18 cellular contexts compared by ENCODE assay signal in the genomic region with DNA sequence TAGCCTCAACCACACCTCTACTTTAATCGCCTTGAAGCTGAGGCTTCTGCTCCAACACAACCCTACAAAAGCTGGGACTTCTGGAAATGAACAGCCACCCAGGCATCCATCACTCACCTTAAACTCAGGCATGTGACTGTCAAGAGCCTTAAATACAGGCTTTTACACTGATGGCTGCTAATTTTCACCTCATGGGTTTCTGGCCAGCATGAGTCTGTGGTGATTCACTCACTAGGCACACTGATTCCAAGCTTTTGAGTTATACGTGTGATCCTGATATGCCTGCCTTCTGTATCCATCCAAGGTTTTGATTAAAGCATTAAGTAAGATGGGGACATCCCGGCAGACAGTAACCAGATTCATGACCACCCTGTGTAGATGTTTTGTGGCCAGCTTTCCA. TPM values are rescaled to one million over a fixed set of nuclear protein-coding genes. Genes with fewer than 3 reads are reported as not detected.
DNase-seq lines count a peak whose midpoint lies in the region; ATAC-seq and TF ChIP-seq lines count a peak whose summit lies in the region.
"Had no signal": no experiment of that assay in that cellular context is flagged by ENCODE, and none has a peak within 500 bp of the region (broad histone marks: within the 10 kb centered on the region; RNA-seq: fewer than 3 reads in every experiment).

No MANE protein-coding gene starts in this region.

- intact Hi-C loops in lower lobe of right lung (cut with DNase I) = no loop called here

- H3K4me1 ChIP-seq in lower lobe of right lung = no peaks in the 10 kb centered on the region
- H3K4me1 ChIP-seq: BLaER1, Caco-2 had no signal

- H3K27ac Mint-ChIP-seq in activated naive CD8-positive, alpha-beta T cell treated with anti-CD3 and anti-CD28 coated beads for 36 hours = peak overlapping the region; percentile 42
- no peak overlapping the region for H3K27ac Mint-ChIP-seq in activated naive CD8-positive, alpha-beta T cell treated with anti-CD3 and anti-CD28 coated beads, Interleukin-2, amount 50 U/mL, for 24 hours
- H3K27ac Mint-ChIP-seq in IgD-negative memory B cell = peak overlapping the region in 2 of 3 donors; percentile 2 to 72
- no peak overlapping the region for H3K27ac Mint-ChIP-seq in endothelial cell (ENCODE audit: unreplicated experiment)
- H3K27ac Mint-ChIP-seq in nephron progenitor cell = peak overlapping the region; percentile 22
- H3K27ac Mint-ChIP-seq: GM23338 had no signal

- H3K9me3 ChIP-seq in lower lobe of right lung = peaks cover 8% of the 10 kb centered on the region
- H3K9me3 ChIP-seq: Caco-2 had no signal

- TF ChIP-seq CTCF in endothelial cell (IDR thresholded peaks at IDR 0.05; ENCODE audit: unreplicated experiment) (no peak), nephron progenitor cell (IDR thresholded peaks at IDR 0.05) (no peak), lower lobe of right lung (IDR thresholded peaks at IDR 0.05) (no peak)

- peaks cover 16% of the 10 kb centered on the region for H3K9me3 Mint-ChIP-seq in activated naive CD8-positive, alpha-beta T cell treated with anti-CD3 and anti-CD28 coated beads for 36 hours
- H3K9me3 Mint-ChIP-seq in activated naive CD8-positive, alpha-beta T cell treated with anti-CD3 and anti-CD28 coated beads, Interleukin-2, amount 50 U/mL, for 24 hours = peaks cover 10% of the 10 kb centered on the region
- H3K9me3 Mint-ChIP-seq in IgD-negative memory B cell (peaks cover 0 to 5% (median 0%) of the 10 kb centered on the region in 3 donors), endothelial cell (ENCODE audit: unreplicated experiment) (no peaks in the 10 kb centered on the region), nephron progenitor cell (no peaks in the 10 kb centered on the region)
- H3K9me3 Mint-ChIP-seq: GM23338 had no signal

- no peak overlapping the region for H3K4me3 Mint-ChIP-seq in activated naive CD8-positive, alpha-beta T cell treated with anti-CD3 and anti-CD28 coated beads for 36 hours
- H3K4me3 Mint-ChIP-seq in activated naive CD8-positive, alpha-beta T cell treated with anti-CD3 and anti-CD28 coated beads, Interleukin-2, amount 50 U/mL, for 24 hours = no peak overlapping the region
- H3K4me3 Mint-ChIP-seq in IgD-negative memory B cell (no peak overlapping the region), endothelial cell (ENCODE audit: unreplicated experiment) (peak overlapping the region; percentile 78), nephron progenitor cell (no peak overlapping the region)
- H3K4me3 Mint-ChIP-seq: GM23338 had no signal

- peaks cover 96% of the 10 kb centered on the region for H3K36me3 ChIP-seq in lower lobe of right lung

- H3K27ac ChIP-seq in lower lobe of right lung = no peak overlapping the region
- H3K27ac ChIP-seq: 22Rv1, BLaER1, HL-60 had no signal

- peaks cover 19% of the 10 kb centered on the region for H3K4me1 Mint-ChIP-seq in activated naive CD8-positive, alpha-beta T cell treated with anti-CD3 and anti-CD28 coated beads for 36 hours
- peaks cover 27% of the 10 kb centered on the region for H3K4me1 Mint-ChIP-seq in activated naive CD8-positive, alpha-beta T cell treated with anti-CD3 and anti-CD28 coated beads, Interleukin-2, amount 50 U/mL, for 24 hours
- H3K4me1 Mint-ChIP-seq in IgD-negative memory B cell (peaks cover 3 to 18% (median 5%) of the 10 kb centered on the region in 3 donors), endothelial cell (ENCODE audit: unreplicated experiment) (no peaks in the 10 kb centered on the region), nephron progenitor cell (no peaks in the 10 kb centered on the region)
- H3K4me1 Mint-ChIP-seq: GM23338 had no signal

- no peak for ATAC-seq in activated naive CD8-positive, alpha-beta T cell treated with anti-CD3 and anti-CD28 coated beads, Interleukin-2, amount 50 U/mL, for 24 hours
- no peak for ATAC-seq in GM21367 (IDR thresholded peaks at IDR 0.05; ENCODE audit: unreplicated experiment)
- ATAC-seq in lower lobe of right lung = no peak
- ATAC-seq: GM23338 had no signal

- no peak for DNase-seq in activated naive CD8-positive, alpha-beta T cell treated with anti-CD3 and anti-CD28 coated beads for 36 hours
- no peak for DNase-seq in activated naive CD8-positive, alpha-beta T cell treated with anti-CD3 and anti-CD28 coated beads, Interleukin-2, amount 50 U/mL, for 24 hours
- DNase-seq in endothelial cell (ENCODE audit: low spot score) (no peak), nephron progenitor cell (no peak), lower lobe of right lung (no peak), NCI-H1092 treated with DMSO at 0.1 percent for 48 hours (lab: John Stamatoyannopoulos, UW) (no peak)
- DNase-seq: AML-193; Caco-2; CD8-positive, alpha-beta memory T cell; DND-41; GDM1; H7 had no signal

- H3K27me3 Mint-ChIP-seq in activated naive CD8-positive, alpha-beta T cell treated with anti-CD3 and anti-CD28 coated beads for 36 hours = no peaks in the 10 kb centered on the region
- no peaks in the 10 kb centered on the region for H3K27me3 Mint-ChIP-seq in activated naive CD8-positive, alpha-beta T cell treated with anti-CD3 and anti-CD28 coated beads, Interleukin-2, amount 50 U/mL, for 24 hours
- H3K27me3 Mint-ChIP-seq in IgD-negative memory B cell (no peaks in the 10 kb centered on the region), endothelial cell (ENCODE audit: unreplicated experiment) (no peaks in the 10 kb centered on the region), nephron progenitor cell (ENCODE audit: low read depth, poor library complexity) (no peaks in the 10 kb centered on the region)
- H3K27me3 Mint-ChIP-seq: CD8-positive, alpha-beta memory T cell had no signal

- H3K4me3 ChIP-seq in lower lobe of right lung = no peak overlapping the region
- H3K4me3 ChIP-seq: BLaER1, GM23338 had no signal

- no peaks in the 10 kb centered on the region for H3K27me3 ChIP-seq in lower lobe of right lung (ENCODE audit: low read depth)
- H3K27me3 ChIP-seq: BLaER1 had no signal

- peaks cover 70% of the 10 kb centered on the region for H3K36me3 Mint-ChIP-seq in activated naive CD8-positive, alpha-beta T cell treated with anti-CD3 and anti-CD28 coated beads for 36 hours
- H3K36me3 Mint-ChIP-seq in activated naive CD8-positive, alpha-beta T cell treated with anti-CD3 and anti-CD28 coated beads, Interleukin-2, amount 50 U/mL, for 24 hours (ENCODE audit: low read depth) = peaks cover 81% of the 10 kb centered on the region
- H3K36me3 Mint-ChIP-seq in IgD-negative memory B cell (peaks cover 26% of the 10 kb centered on the region), endothelial cell (ENCODE audit: low read depth, unreplicated experiment) (peaks cover 21% of the 10 kb centered on the region), nephron progenitor cell (ENCODE audit: low read depth) (peaks cover 74% of the 10 kb centered on the region)

RNA-seq across cellular contexts. Expression of gene NSUN2, which starts 8.9 kb away (rescaled TPM):
- total RNA-seq in activated naive CD8-positive, alpha-beta T cell treated with anti-CD3 and anti-CD28 coated beads for 36 hours = 100 to 1,000 TPM; 148 to 159 TPM
- polyA plus RNA-seq in IgD-negative memory B cell = 33.1 TPM
- total RNA-seq in endothelial cell (ENCODE audit: unreplicated experiment) (70.2 TPM), lower lobe of right lung (43.3 TPM)

RNA-seq across cellular contexts. Expression of gene SRD5A1, which starts 9.3 kb away (rescaled TPM):
- 10 to 100 TPM; 14.1 to 14.3 TPM for total RNA-seq in activated naive CD8-positive, alpha-beta T cell treated with anti-CD3 and anti-CD28 coated beads for 36 hours
- polyA plus RNA-seq in IgD-negative memory B cell = 14.9 TPM
- total RNA-seq in endothelial cell (ENCODE audit: unreplicated experiment) (21.6 TPM), lower lobe of right lung (8.3 TPM)

Comparison
In these comparisons a context has a peak if more than half of its experiments do, and no peak if none do; other contexts are left out.
1. H3K27ac Mint-ChIP-seq: peak in activated naive CD8-positive, alpha-beta T cell treated with anti-CD3 and anti-CD28 coated beads for 36 hours (single experiment), IgD-negative memory B cell (2 of 3) and nephron progenitor cell (single experiment); none in activated naive CD8-positive, alpha-beta T cell treated with anti-CD3 and anti-CD28 coated beads, Interleukin-2, amount 50 U/mL, for 24 hours (single experiment) and endothelial cell (single experiment).